In genomic region chr3:112579697-112580096, GRCh38 we compare ENCODE assay signal across 1 cellular context.
TF ChIP-seq lines count a peak whose summit lies in the region.

No MANE protein-coding gene starts in this region.

TF ChIP-seq in K562, 482 proteins besides CTCF, POLR2A, EP300 and RAD21:
- TF ChIP-seq TCF3 (CRISPR knock-in tag; IDR thresholded peaks at IDR 0.05), result no peak
- peak; percentile 23 for TF ChIP-seq RBM25 (IDR thresholded peaks at IDR 0.05; ENCODE audit: low read depth, low read length, severe bottlenecking)
- TF ChIP-seq, protein P1, sequence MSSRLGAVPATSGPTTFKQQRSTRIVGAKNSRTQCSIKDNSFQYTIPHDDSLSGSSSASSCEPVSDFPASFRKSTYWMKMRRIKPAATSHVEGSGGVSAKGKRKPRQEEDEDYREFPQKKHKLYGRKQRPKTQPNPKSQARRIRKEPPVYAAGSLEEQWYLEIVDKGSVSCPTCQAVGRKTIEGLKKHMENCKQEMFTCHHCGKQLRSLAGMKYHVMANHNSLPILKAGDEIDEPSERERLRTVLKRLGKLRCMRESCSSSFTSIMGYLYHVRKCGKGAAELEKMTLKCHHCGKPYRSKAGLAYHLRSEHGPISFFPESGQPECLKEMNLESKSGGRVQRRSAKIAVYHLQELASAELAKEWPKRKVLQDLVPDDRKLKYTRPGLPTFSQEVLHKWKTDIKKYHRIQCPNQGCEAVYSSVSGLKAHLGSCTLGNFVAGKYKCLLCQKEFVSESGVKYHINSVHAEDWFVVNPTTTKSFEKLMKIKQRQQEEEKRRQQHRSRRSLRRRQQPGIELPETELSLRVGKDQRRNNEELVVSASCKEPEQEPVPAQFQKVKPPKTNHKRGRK (tag; IDR thresholded peaks at IDR 0.05), result no peak
